18 cellular contexts compared by ENCODE assay signal in genomic region chr1:24866211-24867063, GRCh38.
A peak's percentile ranks its signal among the peaks of the same experiment; 100 is the strongest.
DNase-seq lines count a peak whose midpoint lies in the region; ATAC-seq, FAIRE-seq and TF ChIP-seq lines count a peak whose summit lies in the region.
"Had no signal": no experiment of that assay in that cellular context is flagged by ENCODE, and none has a peak within 500 bp of the region (broad histone marks: within the 10 kb centered on the region; RNA-seq: fewer than 3 reads in every experiment).

No MANE protein-coding gene starts in this region.

- H3K79me2 ChIP-seq in HepG2 (ENCODE audit: insufficient read depth, low read length) (no peaks in the 10 kb centered on the region), PC-3 (ENCODE audit: low read length) (no peaks in the 10 kb centered on the region)

- H4K20me1 ChIP-seq in HepG2 (ENCODE audit: insufficient read depth, low read length) (no peaks in the 10 kb centered on the region), PC-3 (ENCODE audit: low read length) (no peaks in the 10 kb centered on the region)

- in situ Hi-C loops in HepG2 (cut with HindIII; ENCODE audit: extremely low pct_ligation_motif_present, low pct_unique_long_range_greater_than_20kb): no loop called here

- H3K4me3 ChIP-seq in HepG2 (replicated peaks in 1 of 3; ENCODE audit: insufficient read depth in 1 of 3, low read depth in 2 of 3, low read length in 3 of 3) (peak overlapping the region in 1 of 3 experiments; percentile 5; a peak in 1 of 6 replicates), right lobe of liver (no peak overlapping the region), PC-3 (ENCODE audit: low read length) (no peak overlapping the region)
- H3K4me3 ChIP-seq: pancreas had no signal

- TF ChIP-seq EP300 in HepG2 (IDR thresholded peaks at IDR 0.05; ENCODE audit: low read depth in 2 of 2, low read length in 2 of 2) (no peak), HepG2 (CRISPR knock-in tag; IDR thresholded peaks at IDR 0.05; ENCODE audit: borderline replicate concordance) (no peak)

- FAIRE-seq in HepG2 (lab: Jason Lieb, UNC): no peak
- FAIRE-seq: endometrium, GM12891, pancreas had no signal

- H3K9ac ChIP-seq in HepG2 (ENCODE audit: insufficient read depth, low read depth, low read length) (no peak overlapping the region), PC-3 (ENCODE audit: low read length) (no peak overlapping the region)

- no peaks in the 10 kb centered on the region for H3K9me2 ChIP-seq in PC-3 (replicated peaks; ENCODE audit: low read length)

- POLR2A ChIA-PET in HepG2 (lab: Yijun Ruan, JAX) (no interaction called here), PC-3 (lab: Charles Lee; ENCODE audit: unreplicated experiment) (no interaction called here)

- intact Hi-C loops in HepG2 (cut with micrococcal nuclease; ENCODE audit: unreplicated experiment) (no loop called here), right lobe of liver (cut with DNase I) (loop anchor here in 1 of 2 donors (10.0 kb wide), 1 partner anchor 178 kb away; no protein-coding TSS in a partner anchor), PC-3 (cut with micrococcal nuclease) (no loop called here)

- TF ChIP-seq RAD21 in HepG2 (CRISPR knock-in tag; IDR thresholded peaks at IDR 0.05): no peak

- H2AFZ ChIP-seq in HepG2 (ENCODE audit: low read length) (no peak overlapping the region), PC-3 (ENCODE audit: low read length) (no peak overlapping the region)

- DNase-seq in HepG2 (ENCODE audit: low spot score): no peak
- DNase-seq in right lobe of liver: no peak
- DNase-seq in PC-3: peak; percentile 64
- DNase-seq in foreskin keratinocyte: no peak
- DNase-seq in NCI-H1092 (lab: John Stamatoyannopoulos, UW): no peak
- no peak for DNase-seq in NCI-H146 (lab: John Stamatoyannopoulos, UW)
- DNase-seq: activated effector memory CD4-positive, alpha-beta T cell treated with Interleukin-2 at 50 U/mL for 16 hours; foreskin fibroblast; left colon; NCI-H1694 treated with DMSO at 0.1 percent for 48 hours; NCI-H2227 treated with DMSO at 0.1 percent for 48 hours; pancreas; stimulated activated CD4-positive, alpha-beta T cell treated with anti-CD3 and anti-CD28 coated beads, Interleukin-2, amount 100 ng/mL, for 48 hours; substantia nigra had no signal

- BruUV-seq in HepG2 (replicated peaks; lab: Mats Ljungman, UMichigan) (no TSS peak), PC-3 (replicated peaks; lab: Mats Ljungman, UMichigan) (no TSS peak)

- TF ChIP-seq POLR2A in HepG2 (IDR thresholded peaks at IDR 0.05; ENCODE audit: insufficient read depth in 1 of 2, low read depth in 2 of 2, low read length in 2 of 2) (no peak), right lobe of liver (IDR thresholded peaks at IDR 0.05) (no peak)

- ATAC-seq in HepG2: no peak
- ATAC-seq in right lobe of liver: no peak
- peak; percentile 32 for ATAC-seq in PC-3
- no peak for ATAC-seq in foreskin keratinocyte
- no peak for ATAC-seq in HG03571 (IDR thresholded peaks at IDR 0.05; ENCODE audit: unreplicated experiment)
- ATAC-seq in HG03175 (IDR thresholded peaks at IDR 0.05; ENCODE audit: unreplicated experiment): no peak
- ATAC-seq: left colon, pancreas had no signal

- peaks cover 100% of the 10 kb centered on the region for H3K4me1 ChIP-seq in HepG2 (ENCODE audit: insufficient read depth, low read length)
- no peaks in the 10 kb centered on the region for H3K4me1 ChIP-seq in right lobe of liver
- peaks cover 43% of the 10 kb centered on the region for H3K4me1 ChIP-seq in PC-3 (ENCODE audit: insufficient read depth, low read length)
- no peaks in the 10 kb centered on the region for H3K4me1 ChIP-seq in foreskin keratinocyte
- H3K4me1 ChIP-seq: pancreas had no signal

- H3K36me3 ChIP-seq in HepG2 (replicated peaks in 1 of 2; ENCODE audit: control insufficient read depth in 1 of 2, insufficient read depth in 2 of 2, low read length in 2 of 2) (no peaks in the 10 kb centered on the region), right lobe of liver (no peaks in the 10 kb centered on the region), PC-3 (ENCODE audit: low read depth, low read length) (no peaks in the 10 kb centered on the region)
- H3K36me3 ChIP-seq: pancreas had no signal

- no peak for TF ChIP-seq CTCF in HepG2 (CRISPR knock-in tag; IDR thresholded peaks at IDR 0.05)
- no peak for TF ChIP-seq CTCF in right lobe of liver (IDR thresholded peaks at IDR 0.05)
- TF ChIP-seq CTCF in PC-3 (conservative IDR thresholded peaks at IDR 0.05; ENCODE audit: low read depth, low read length): no peak; the same call in 1 of the 2 replicates
- TF ChIP-seq CTCF in foreskin keratinocyte (conservative IDR thresholded peaks at IDR 0.05): peak; percentile 23

- CTCF ChIA-PET in HepG2 (lab: Yijun Ruan, JAX; ENCODE audit: low intra/inter-chr PET ratio, low total read pairs) (no interaction called here), PC-3 (lab: Charles Lee) (interaction anchor here (0.6 kb wide), 1 partner anchor 454 kb away, joined by 5 read pairs; no protein-coding TSS in a partner anchor)

- H3K4me2 ChIP-seq in HepG2 (ENCODE audit: low read depth, low read length) (peak overlapping the region; percentile 43), PC-3 (ENCODE audit: low read length) (peak overlapping the region; percentile 46)

- H3K27me3 ChIP-seq in HepG2 (ENCODE audit: control insufficient read depth in 1 of 2, insufficient read depth in 2 of 2, low read length in 2 of 2): peaks cover 6 to 34% of the 10 kb centered on the region in 2 experiments; a peak in 3 of 5 replicates
- no peaks in the 10 kb centered on the region for H3K27me3 ChIP-seq in right lobe of liver
- no peaks in the 10 kb centered on the region for H3K27me3 ChIP-seq in PC-3 (ENCODE audit: low read length)
- H3K27me3 ChIP-seq in foreskin keratinocyte: peaks cover 22% of the 10 kb centered on the region
- H3K27me3 ChIP-seq: pancreas had no signal

- H3K9me3 ChIP-seq in HepG2 (ENCODE audit: low read length) (no peaks in the 10 kb centered on the region), right lobe of liver (no peaks in the 10 kb centered on the region), PC-3 (ENCODE audit: low read length) (no peaks in the 10 kb centered on the region)
- H3K9me3 ChIP-seq: pancreas had no signal

- WGBS in HepG2 (ENCODE audit: low lambda C conversion rate): 66% methylated on average over 13 of the region's 17 CpGs
- WGBS in right lobe of liver (ENCODE audit: insufficient coverage, low coverage, low lambda C conversion rate, missing lambda C conversion rate): 68% methylated on average over 12 of the region's 17 CpGs

- H3K27ac ChIP-seq in HepG2 (ENCODE audit: extremely low read length, insufficient read depth, low read length) (no peak overlapping the region), right lobe of liver (no peak overlapping the region), PC-3 (ENCODE audit: low read length) (peak overlapping the region; percentile 72), foreskin keratinocyte (no peak overlapping the region)
- H3K27ac ChIP-seq: pancreas had no signal

- no peaks in the 10 kb centered on the region for H3F3A ChIP-seq in PC-3 (ENCODE audit: low read length, unreplicated experiment)

TF ChIP-seq in HepG2, 621 proteins besides CTCF, POLR2A, EP300 and RAD21:
- TF ChIP-seq ZNF629 (CRISPR knock-in tag; conservative IDR thresholded peaks at IDR 0.05) (peak; percentile 80), ZMYM3 (CRISPR knock-in tag; IDR thresholded peaks at IDR 0.05) (peak; percentile 57; the same call in 1 of the 2 replicates), ZFP36 (IDR thresholded peaks at IDR 0.05; ENCODE audit: borderline replicate concordance, low read depth, low read length, partially characterized antibody) (no peak)
